11 cellular contexts compared by ENCODE assay signal in genomic region chr2:9463698-9464034, GRCh38.
DNase-seq lines count a peak whose midpoint lies in the region.
"Had no signal": no experiment of that assay in that cellular context is flagged by ENCODE, and none has a peak within 500 bp of the region (broad histone marks: within the 10 kb centered on the region; RNA-seq: fewer than 3 reads in every experiment).

No MANE protein-coding gene starts in this region.

- DNase-seq in AML-193 (lab: John Stamatoyannopoulos, UW) (peak; percentile 10 to 36), GF-D8 (lab: John Stamatoyannopoulos, UW) (peak; percentile 68), RKO (ENCODE audit: low spot score) (peak; percentile 19), fibroblast of peridontal ligament (ENCODE audit: extremely low read depth) (peak; percentile 30), HuH-7.5 (ENCODE audit: low spot score) (no peak), GM19240 (ENCODE audit: insufficient read length, low spot score) (no peak), COLO829 (ENCODE audit: low spot score) (no peak), amygdala (lab: John Stamatoyannopoulos, UW) (no peak)
- DNase-seq: activated effector memory CD4-positive, alpha-beta T cell treated with Interleukin-2 at 50 U/mL for 16 hours; H9; nucleus accumbens had no signal

Comparison
In these comparisons a context has a peak if more than half of its experiments do, and no peak if none do; other contexts are left out.
1. DNase-seq: peak in AML-193 (2 of 2), GF-D8 (single experiment), RKO (single experiment) and fibroblast of peridontal ligament (single experiment); none in HuH-7.5 (single experiment), GM19240 (single experiment), COLO829 (single experiment) and amygdala (0 of 56).